Comparison of ENCODE assay signal across 8 cellular contexts in the genomic region with DNA sequence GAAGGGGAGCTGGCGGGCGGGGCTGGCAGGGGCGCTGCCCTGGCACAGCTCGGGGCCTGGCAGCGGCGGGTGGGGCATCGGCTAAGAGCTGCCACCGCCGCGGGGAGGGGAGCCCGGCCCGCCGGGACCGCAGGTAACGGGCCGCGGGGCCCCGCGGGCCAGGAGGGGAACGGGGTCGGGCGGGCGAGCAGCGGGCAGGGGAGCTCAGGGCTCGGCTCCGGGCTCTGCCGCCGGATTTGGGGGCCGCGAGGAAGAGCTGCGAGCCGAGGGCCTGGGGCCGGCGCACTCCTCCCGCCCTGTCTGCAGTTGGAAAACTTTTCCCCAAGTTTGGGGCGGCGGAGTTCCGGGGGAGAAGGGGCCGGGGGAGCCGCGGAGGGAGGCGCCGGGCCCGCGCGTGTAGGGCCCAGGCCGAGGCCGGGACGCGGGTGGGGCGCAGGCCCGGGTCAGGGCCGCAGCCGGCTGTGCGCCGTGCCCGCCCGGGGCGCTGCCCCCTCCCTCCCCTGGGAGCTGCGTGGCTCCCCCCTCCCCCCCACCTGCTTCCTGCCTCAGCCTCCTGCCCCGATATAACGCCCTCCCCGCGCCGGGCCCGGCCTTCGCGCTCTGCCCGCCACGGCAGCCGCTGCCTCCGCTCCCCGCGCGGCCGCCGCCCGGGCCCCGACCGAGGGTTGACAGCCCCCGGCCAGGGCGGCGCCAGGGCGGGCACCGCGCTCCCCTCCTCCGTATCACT. TPM values are rescaled to one million over a fixed set of nuclear protein-coding genes. Genes with fewer than 3 reads are reported as not detected.
DNase-seq lines count a peak whose midpoint lies in the region; ATAC-seq and TF ChIP-seq lines count a peak whose summit lies in the region.

No MANE protein-coding gene starts in this region.

- H3K4me3 ChIP-seq in BLaER1: peak overlapping the region; percentile 74
- peak overlapping the region; percentile 62 for H3K4me3 ChIP-seq in MG63
- H3K4me3 ChIP-seq in body of pancreas: peak overlapping the region in 1 of 2 donors; percentile 25
- no peak overlapping the region for H3K4me3 ChIP-seq in mesendoderm (ENCODE audit: low read length)
- peak overlapping the region; percentile 34 to 76 (median 51) for H3K4me3 ChIP-seq in upper lobe of left lung

- no peak overlapping the region for H4K8ac ChIP-seq in mesendoderm (ENCODE audit: low read depth, low read length)

- TF ChIP-seq CTCF in body of pancreas (IDR thresholded peaks at IDR 0.05) (no peak), upper lobe of left lung (IDR thresholded peaks at IDR 0.05) (no peak)

- no peak overlapping the region; the same call in 1 of the 2 replicates for H3K27ac ChIP-seq in BLaER1
- peak overlapping the region in 3 of 4 donors; percentile 52 to 62 (median 59) for H3K27ac ChIP-seq in body of pancreas
- no peak overlapping the region for H3K27ac ChIP-seq in mesendoderm (ENCODE audit: low read depth, low read length)
- H3K27ac ChIP-seq in upper lobe of left lung: peak overlapping the region; percentile 86 to 96 (median 91)

- H3K23ac ChIP-seq in mesendoderm (ENCODE audit: low read length): no peak overlapping the region

- no peak for DNase-seq in MG63
- peak in 1 of 4 donors; percentile 17 for DNase-seq in body of pancreas
- DNase-seq in mesendoderm: no peak
- DNase-seq in upper lobe of left lung: peak in 1 of 2 donors; percentile 90
- DNase-seq in D341Med (ENCODE audit: low spot score): no peak
- no peak for DNase-seq in NCI-H1092 treated with DMSO at 0.1 percent for 48 hours (lab: John Stamatoyannopoulos, UW)
- no peak for DNase-seq in CD1c-positive myeloid dendritic cell (ENCODE audit: extremely low spot score)

- ATAC-seq in body of pancreas (no peak), upper lobe of left lung (ENCODE audit: low FRiP score in 2 of 2) (no peak)

- H2BK5ac ChIP-seq in mesendoderm (ENCODE audit: low read length): no peak overlapping the region

- H4K5ac ChIP-seq in mesendoderm (ENCODE audit: low read length): no peak overlapping the region

- TF ChIP-seq POLR2A in body of pancreas (IDR thresholded peaks at IDR 0.05) (no peak), upper lobe of left lung (IDR thresholded peaks at IDR 0.05) (no peak)

- H3K36me3 ChIP-seq in BLaER1 (peaks cover 17% of the 10 kb centered on the region), MG63 (no peaks in the 10 kb centered on the region), body of pancreas (replicated peaks in 1 of 2; ENCODE audit: insufficient read depth in 1 of 2, low read depth in 2 of 2) (no peaks in the 10 kb centered on the region), mesendoderm (ENCODE audit: control insufficient read depth, insufficient read depth, low read length) (no peaks in the 10 kb centered on the region), upper lobe of left lung (peaks cover 0 to 9% (median under 1%) of the 10 kb centered on the region in 4 donors)

- intact Hi-C loops in body of pancreas (cut with DNase I): loop anchor here (2.0 kb wide), 1 partner anchor 187 kb away; no protein-coding TSS in a partner anchor

- H3K4me1 ChIP-seq in BLaER1 (peaks cover 74% of the 10 kb centered on the region), body of pancreas (peaks cover 65% of the 10 kb centered on the region), mesendoderm (ENCODE audit: control insufficient read depth, low read depth, low read length) (no peaks in the 10 kb centered on the region), upper lobe of left lung (peaks cover 65 to 87% (median 68%) of the 10 kb centered on the region in 4 donors)

- H3K79me1 ChIP-seq in mesendoderm (ENCODE audit: low read length): no peaks in the 10 kb centered on the region

- no peak overlapping the region for H2AK5ac ChIP-seq in mesendoderm (ENCODE audit: low read length)

- peaks cover 66% of the 10 kb centered on the region for H4K20me1 ChIP-seq in BLaER1

- H3K9me3 ChIP-seq in BLaER1 (no peaks in the 10 kb centered on the region), MG63 (no peaks in the 10 kb centered on the region), body of pancreas (no peaks in the 10 kb centered on the region), upper lobe of left lung (no peaks in the 10 kb centered on the region)

- no peaks in the 10 kb centered on the region for H3K79me2 ChIP-seq in mesendoderm (ENCODE audit: control insufficient read depth, insufficient read depth, low read length)

- no peak overlapping the region for H3K56ac ChIP-seq in mesendoderm (ENCODE audit: low read length)

- no peak overlapping the region for H2BK120ac ChIP-seq in mesendoderm (ENCODE audit: low read depth, low read length)

- H3K4me2 ChIP-seq in BLaER1 (peak overlapping the region; percentile 100), mesendoderm (ENCODE audit: low read length) (no peak overlapping the region)

- no peak for TF ChIP-seq EP300 in upper lobe of left lung (IDR thresholded peaks at IDR 0.05)

- peaks cover 94% of the 10 kb centered on the region for H3K27me3 ChIP-seq in BLaER1
- no peaks in the 10 kb centered on the region for H3K27me3 ChIP-seq in MG63
- H3K27me3 ChIP-seq in body of pancreas: peaks cover 0 to 27% of the 10 kb centered on the region in 2 donors
- peaks cover 51% of the 10 kb centered on the region for H3K27me3 ChIP-seq in mesendoderm (ENCODE audit: insufficient read depth, low read length, poor library complexity)
- peaks cover 0 to 58% (median 20%) of the 10 kb centered on the region in 4 donors for H3K27me3 ChIP-seq in upper lobe of left lung

- no peak overlapping the region for H3K4ac ChIP-seq in mesendoderm (ENCODE audit: low read depth, low read length)

- H3K18ac ChIP-seq in mesendoderm (ENCODE audit: low read length): peak overlapping the region; percentile 8

- H2BK15ac ChIP-seq in mesendoderm (replicated peaks; ENCODE audit: low read depth): no peak overlapping the region

- 11 to 24% methylated on average over 2 to 82 of the region's 87 CpGs for WGBS in body of pancreas, 2 donors
- WGBS in mesendoderm (ENCODE audit: extremely low coverage, insufficient coverage, low lambda C conversion rate): no CpG with 5 or more reads among the region's 87 CpGs
- WGBS in upper lobe of left lung, 2 donors: 2 to 23% methylated on average over 4 to 30 of the region's 87 CpGs

- H3K9ac ChIP-seq in BLaER1 (peak overlapping the region; percentile 61), mesendoderm (ENCODE audit: low read length) (no peak overlapping the region)

RNA-seq across cellular contexts. Expression of a gene that starts 0.8 kb away (rescaled TPM):
- 0.89 and 1.1 TPM in 2 replicates for total RNA-seq in MG63 (2014; rRNA removed; shearing (Covaris generic); ENCODE audit: low replicate concordance)
- total RNA-seq in body of pancreas: 10 to 100 TPM in 1 of 2 donors, 1 to 10 TPM in 1; 9.6 to 18.1 TPM
- 0.10 TPM for polyA plus RNA-seq in mesendoderm (2013, experiment 1 of 2)
- polyA plus RNA-seq in mesendoderm (2013, experiment 2 of 2): 0.10 TPM
- total RNA-seq in upper lobe of left lung: 10 to 100 TPM in 5 of 6 donors, 1 to 10 TPM in 1; 8.0 to 25.5 (median 19.1) TPM

RNA-seq across cellular contexts. Expression of a gene that starts 13.8 kb away (rescaled TPM):
- 36.6 and 51.8 TPM in 2 replicates for total RNA-seq in MG63 (2014; rRNA removed; shearing (Covaris generic); ENCODE audit: low replicate concordance)
- total RNA-seq in body of pancreas: 10 to 100 TPM; 17.1 to 36.3 TPM
- polyA plus RNA-seq in mesendoderm (2013, experiment 1 of 2): 43.4 TPM
- polyA plus RNA-seq in mesendoderm (2013, experiment 2 of 2): 43.4 TPM
- total RNA-seq in upper lobe of left lung: 10 to 100 TPM; 20.1 to 56.1 (median 33.5) TPM

RNA-seq across cellular contexts. Expression of a gene that starts 25.7 kb away (rescaled TPM):
- 14.2 and 18.4 TPM in 2 replicates for total RNA-seq in MG63 (2014; rRNA removed; shearing (Covaris generic); ENCODE audit: low replicate concordance)
- 10 to 100 TPM; 34.8 to 77.8 TPM for total RNA-seq in body of pancreas
- 20.0 TPM for polyA plus RNA-seq in mesendoderm (2013, experiment 1 of 2)
- polyA plus RNA-seq in mesendoderm (2013, experiment 2 of 2): 19.3 TPM
- total RNA-seq in upper lobe of left lung: 100 to 1,000 TPM in 1 of 6 donors, 10 to 100 TPM in 5; 28.8 to 129 (median 45.1) TPM

RNA-seq across cellular contexts. Expression of a gene that starts 30.5 kb away (rescaled TPM):
- 4.9 and 8.9 TPM in 2 replicates for total RNA-seq in MG63 (2014; rRNA removed; shearing (Covaris generic); ENCODE audit: low replicate concordance)
- total RNA-seq in body of pancreas (1 to 10 TPM; 3.1 to 3.6 TPM), upper lobe of left lung (1 to 10 TPM; 5.1 to 7.3 (median 6.2) TPM)
- 0.20 TPM for polyA plus RNA-seq in mesendoderm (2013, experiment 1 of 2)
- 0.14 TPM for polyA plus RNA-seq in mesendoderm (2013, experiment 2 of 2)

Comparison
In these comparisons a context has a peak if more than half of its experiments do, and no peak if none do; other contexts are left out.
1. H3K27ac ChIP-seq: peak in body of pancreas (3 of 4) and upper lobe of left lung (4 of 4); none in BLaER1 (single experiment) and mesendoderm (single experiment).